ENCODE assay signal across 22 cellular contexts in genomic region chr16:9323170-9323569, GRCh38.
"Had no signal": no experiment of that assay in that cellular context is flagged by ENCODE, and none has a peak within 500 bp of the region (broad histone marks: within the 10 kb centered on the region; RNA-seq: fewer than 3 reads in every experiment).

No MANE protein-coding gene starts in this region.

- H3K9me3 ChIP-seq: left ventricle myocardium inferior, mucosa of descending colon, neutrophil, psoas muscle, suprapubic skin, tibial artery, upper lobe of right lung had no signal

- H3K4me3 ChIP-seq: coronary artery, heart right ventricle, left ventricle myocardium inferior, mucosa of descending colon, psoas muscle, spleen, suprapubic skin, tibial artery, upper lobe of right lung had no signal

- H3K27ac ChIP-seq: coronary artery, heart right ventricle, left ventricle myocardium inferior, neutrophil, psoas muscle, spleen, suprapubic skin, tibial artery, upper lobe of right lung had no signal

- H3K27me3 ChIP-seq: heart right ventricle, suprapubic skin, tibial artery, upper lobe of right lung had no signal

- H3K36me3 ChIP-seq: heart right ventricle, left ventricle myocardium inferior, neutrophil, spleen, suprapubic skin, tibial artery, upper lobe of right lung had no signal

- H3K4me1 ChIP-seq: heart right ventricle, left ventricle myocardium inferior, psoas muscle, spleen, upper lobe of right lung had no signal

- DNase-seq: activated CD4-positive, alpha-beta T cell treated with anti-CD3 and anti-CD28 coated beads for 36 hours; activated CD4-positive, CD25-positive, alpha-beta regulatory T cell; activated CD8-positive, alpha-beta memory T cell treated with anti-CD3 and anti-CD28 coated beads, Interleukin-2, amount 10 ng/mL, durations not matched to agents 7 days and 5 days; activated CD8-positive, alpha-beta T cell treated with anti-CD3 and anti-CD28 coated beads, Interleukin-2, amount 10 ng/mL, durations not matched to agents 7 days and 5 days; activated naive CD8-positive, alpha-beta T cell treated with anti-CD3 and anti-CD28 coated beads, Interleukin-2, amount 50 U/mL, for 24 hours; activated T-cell treated with anti-CD3 and anti-CD28 coated beads, Interleukin-2, amount 50 U/mL, for 48 hours; effector memory CD8-positive, alpha-beta T cell; foreskin fibroblast; heart right ventricle; left ventricle myocardium inferior; mucosa of descending colon; psoas muscle; spleen; stimulated activated naive CD4-positive, alpha-beta T cell; T-cell; tibial artery; upper lobe of right lung had no signal

- ATAC-seq: activated CD4-positive, alpha-beta T cell treated with anti-CD3 and anti-CD28 coated beads for 36 hours; activated CD8-positive, alpha-beta memory T cell treated with anti-CD3 and anti-CD28 coated beads, Interleukin-2, amount 10 ng/mL, durations not matched to agents 7 days and 5 days; activated CD8-positive, alpha-beta T cell treated with anti-CD3 and anti-CD28 coated beads, Interleukin-2, amount 10 ng/mL, durations not matched to agents 7 days and 5 days; activated naive CD8-positive, alpha-beta T cell treated with anti-CD3 and anti-CD28 coated beads, Interleukin-2, amount 50 U/mL, for 24 hours; effector memory CD8-positive, alpha-beta T cell; esophagus mucosa; heart right ventricle; mucosa of descending colon; natural killer cell treated with Interleukin-12 subunit alpha and Interleukin-12 subunit beta and Interleukin-15 and Interleukin-18, amount 100 ng/mL, for 72 hours; psoas muscle; T-cell; upper lobe of right lung had no signal
